ENCODE assay signal across 1 cellular context in genomic region chr3:101862453-101863165, GRCh38.
TF ChIP-seq lines count a peak whose summit lies in the region.

No MANE protein-coding gene starts in this region.

TF ChIP-seq in HepG2, 621 proteins besides CTCF, POLR2A, EP300 and RAD21 (continued from another document):
- TF ChIP-seq AHDC1 (CRISPR knock-in tag; IDR thresholded peaks at IDR 0.05; ENCODE audit: borderline replicate concordance), result no peak
- TF ChIP-seq MTF1 (CRISPR knock-in tag; IDR thresholded peaks at IDR 0.05), result no peak
- no peak for TF ChIP-seq ZNF674 (CRISPR knock-in tag; IDR thresholded peaks at IDR 0.05; ENCODE audit: low read depth)
- peak; percentile 41; the same call in 1 of the 2 replicates for TF ChIP-seq POLR2AphosphoS2 (IDR thresholded peaks at IDR 0.05; ENCODE audit: low read depth, low read length)
- no peak for TF ChIP-seq GLI4 (CRISPR knock-in tag; IDR thresholded peaks at IDR 0.05; ENCODE audit: borderline replicate concordance)
- TF ChIP-seq YEATS4 (CRISPR knock-in tag; IDR thresholded peaks at IDR 0.05; ENCODE audit: borderline replicate concordance), result no peak
- TF ChIP-seq HBP1 (CRISPR knock-in tag; IDR thresholded peaks at IDR 0.05; ENCODE audit: low read depth), result no peak
- no peak for TF ChIP-seq NFRKB (IDR thresholded peaks at IDR 0.05)
TF ChIP-seq in HepG2: peak in this region for 3.
